Comparison of ENCODE assay signal across 1 cellular context in genomic region chr2:240963376-240964220, GRCh38.
A peak's percentile ranks its signal among the peaks of the same experiment; 100 is the strongest.
TF ChIP-seq lines count a peak whose summit lies in the region.

No MANE protein-coding gene starts in this region.

TF ChIP-seq in HepG2, 621 proteins besides CTCF, POLR2A, EP300 and RAD21:
- TF ChIP-seq HNRNPL (IDR thresholded peaks at IDR 0.05; ENCODE audit: low read depth, low read length) (peak; percentile 64; the same call in 1 of the 2 replicates), ZNF263 (CRISPR knock-in tag; IDR thresholded peaks at IDR 0.05) (0 out of 2 replicates have a peak, but pooled peaks have one; percentile 20), ZSCAN25 (CRISPR knock-in tag; IDR thresholded peaks at IDR 0.05) (peak; percentile 55; the same call in 1 of the 2 replicates), ZBTB38 (CRISPR knock-in tag; IDR thresholded peaks at IDR 0.05) (peak; percentile 59; the same call in 1 of the 2 replicates), RBFOX2 (IDR thresholded peaks at IDR 0.05; ENCODE audit: low read depth, low read length) (peak; percentile 21; the same call in 1 of the 2 replicates), NFKBIZ (CRISPR knock-in tag; IDR thresholded peaks at IDR 0.05) (no peak), SP4 (CRISPR knock-in tag; IDR thresholded peaks at IDR 0.05) (0 out of 2 replicates have a peak, but pooled peaks have one; percentile 1), DZIP1 (CRISPR knock-in tag; IDR thresholded peaks at IDR 0.05) (0 out of 2 replicates have a peak, but pooled peaks have one; percentile 23), ZNF841 (CRISPR knock-in tag; IDR thresholded peaks at IDR 0.05; ENCODE audit: borderline replicate concordance) (no peak)
